12 cellular contexts compared by ENCODE assay signal in the genomic region with DNA sequence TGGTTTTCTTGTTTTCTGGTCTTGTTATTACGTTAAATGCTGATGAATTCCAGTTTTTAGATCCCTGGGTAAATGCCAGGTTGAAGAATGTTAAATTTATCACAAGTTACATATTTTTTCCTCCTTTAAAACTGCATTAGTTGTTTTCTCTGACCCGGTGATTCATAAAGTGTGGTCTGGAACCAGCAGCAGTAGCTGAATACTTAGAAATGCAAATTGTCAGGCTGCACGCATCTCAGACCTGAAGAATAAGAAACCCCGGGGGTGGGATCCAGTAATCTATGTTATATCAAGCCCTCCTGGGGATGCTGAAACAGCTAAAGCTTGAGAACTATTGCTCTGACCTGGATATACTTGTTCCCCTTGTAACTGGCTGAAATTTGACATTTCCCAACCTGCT.
DNase-seq lines count a peak whose midpoint lies in the region; ATAC-seq and TF ChIP-seq lines count a peak whose summit lies in the region.
"Had no signal": no experiment of that assay in that cellular context is flagged by ENCODE, and none has a peak within 500 bp of the region (broad histone marks: within the 10 kb centered on the region; RNA-seq: fewer than 3 reads in every experiment).

No MANE protein-coding gene starts in this region.

- H3K4me3 Mint-ChIP-seq in H9, result no peak overlapping the region
- H3K4me3 Mint-ChIP-seq: stimulated activated naive B cell treated with anti-CD40 and anti-IgM and Interleukin-4, amounts not matched to agents 10 μg/mL and 1 μg/mL and 100 μg/mL, for 72 hours had no signal

- peaks cover 30% of the 10 kb centered on the region; the same call in 1 of the 2 replicates for H3K27me3 ChIP-seq in ACC112 (ENCODE audit: insufficient read depth, low read length)
- no peaks in the 10 kb centered on the region for H3K27me3 ChIP-seq in Loucy (ENCODE audit: insufficient read depth, low read length, poor library complexity, severe bottlenecking)
- H3K27me3 ChIP-seq in H9 (ENCODE audit: insufficient read depth, low read length), result no peaks in the 10 kb centered on the region

- H3K4me2 ChIP-seq in Loucy (ENCODE audit: low read depth, low read length, poor library complexity, severe bottlenecking), result peak overlapping the region; percentile 54
- no peak overlapping the region for H3K4me2 ChIP-seq in H9 (ENCODE audit: insufficient read depth, insufficient read length, low read length)

- TF ChIP-seq CTCF in Loucy (conservative IDR thresholded peaks at IDR 0.05; ENCODE audit: low read length) (no peak), H9 (conservative IDR thresholded peaks at IDR 0.05) (no peak)

- no peak overlapping the region for H2BK5ac ChIP-seq in H9 (ENCODE audit: insufficient read length, low read length)

- H3K27ac ChIP-seq in ACC112 (ENCODE audit: low read depth, low read length) (no peak overlapping the region), H9 (ENCODE audit: insufficient read length, low read depth, low read length) (no peak overlapping the region)
- H3K27ac ChIP-seq: C4-2B, psoas muscle had no signal

- H3K36me3 Mint-ChIP-seq in H9 (ENCODE audit: insufficient read depth in 1 of 3, low read depth in 3 of 3), result no peaks in the 10 kb centered on the region
- H3K36me3 Mint-ChIP-seq: stimulated activated naive B cell treated with anti-CD40 and anti-IgM and Interleukin-4, amounts not matched to agents 10 μg/mL and 1 μg/mL and 100 μg/mL, for 72 hours had no signal

- H3K79me1 ChIP-seq in H9 (ENCODE audit: insufficient read depth, low read depth, low read length, poor library complexity, severe bottlenecking), result no peaks in the 10 kb centered on the region

- H4K8ac ChIP-seq in H9 (replicated peaks; ENCODE audit: insufficient read length, low read depth, low read length), result no peak overlapping the region

- H2BK120ac ChIP-seq in H9 (ENCODE audit: low read depth, low read length, poor library complexity, severe bottlenecking), result no peak overlapping the region

- no peak overlapping the region for H2AK5ac ChIP-seq in H9 (ENCODE audit: insufficient read length, low read length)

- no CpG with 5 or more reads among the region's 4 CpGs for WGBS in H9 (ENCODE audit: extremely low coverage, insufficient read length, low lambda C conversion rate)

- no peak overlapping the region for H3K23ac ChIP-seq in H9 (ENCODE audit: insufficient read length, low read depth, low read length)

- no peaks in the 10 kb centered on the region for H3F3A ChIP-seq in Loucy (ENCODE audit: low read depth)

- H3K9me3 ChIP-seq in Loucy (ENCODE audit: insufficient read depth, low read depth, low read length) (no peaks in the 10 kb centered on the region), H9 (ENCODE audit: control insufficient read depth, low read depth, low read length) (no peaks in the 10 kb centered on the region)
- H3K9me3 ChIP-seq: psoas muscle had no signal

- H3K9ac ChIP-seq in Loucy (ENCODE audit: low read depth, low read length, poor library complexity, severe bottlenecking), result peak overlapping the region; percentile 61
- H3K9ac ChIP-seq in H9 (ENCODE audit: extremely low read depth, insufficient read length, low read length), result no peak overlapping the region

- no peak overlapping the region for H3K14ac ChIP-seq in H9 (ENCODE audit: insufficient read depth, low read length)

- H2BK12ac ChIP-seq in H9 (ENCODE audit: insufficient read length, low read depth, low read length), result no peak overlapping the region

- H3K79me2 ChIP-seq in ACC112 (ENCODE audit: control insufficient read depth, insufficient read depth, low read length, unreplicated experiment) (no peaks in the 10 kb centered on the region), Loucy (ENCODE audit: insufficient read depth, low read length) (peaks cover 54% of the 10 kb centered on the region), H9 (ENCODE audit: insufficient read depth, low read length) (no peaks in the 10 kb centered on the region)

- H3K23me2 ChIP-seq in H9 (ENCODE audit: insufficient read length, low read depth, low read length, poor library complexity, severe bottlenecking), result no peaks in the 10 kb centered on the region

- DNase-seq in NCI-H2227 (lab: John Stamatoyannopoulos, UW; ENCODE audit: unreplicated experiment), result no peak
- no peak for DNase-seq in left lobe of liver (ENCODE audit: low spot score)
- no peak for DNase-seq in H9
- no peak for DNase-seq in NCI-H2107 treated with DMSO at 0.1 percent for 48 hours (lab: John Stamatoyannopoulos, UW; ENCODE audit: unreplicated experiment)
- DNase-seq: NCI-H510A treated with DMSO at 0.1 percent for 48 hours; psoas muscle; stimulated activated naive B cell treated with anti-CD40 and anti-IgM and Interleukin-4, amounts not matched to agents 10 μg/mL and 1 μg/mL and 100 μg/mL, for 72 hours had no signal

- H3K9me3 Mint-ChIP-seq in H9, result no peaks in the 10 kb centered on the region
- H3K9me3 Mint-ChIP-seq: stimulated activated naive B cell treated with anti-CD40 and anti-IgM and Interleukin-4, amounts not matched to agents 10 μg/mL and 1 μg/mL and 100 μg/mL, for 72 hours had no signal

- H2AFZ ChIP-seq in ACC112 (ENCODE audit: low read length, unreplicated experiment) (peak overlapping the region; percentile 39), Loucy (ENCODE audit: low read length) (no peak overlapping the region), H9 (ENCODE audit: low read length) (no peak overlapping the region)

- no peak overlapping the region for H3K56ac ChIP-seq in H9 (ENCODE audit: insufficient read length, low read depth, low read length)

- no peak overlapping the region for H2BK15ac ChIP-seq in H9 (ENCODE audit: low read depth, low read length)

- H3K18ac ChIP-seq in H9 (ENCODE audit: insufficient read length, low read depth, low read length), result no peak overlapping the region

- H4K91ac ChIP-seq in H9 (ENCODE audit: insufficient read length, low read depth, low read length), result no peak overlapping the region

- no peak overlapping the region for H3K4me3 ChIP-seq in ACC112 (ENCODE audit: low read depth, low read length)
- peak overlapping the region; percentile 30 for H3K4me3 ChIP-seq in Loucy (ENCODE audit: low read length, poor library complexity, severe bottlenecking)
- H3K4me3 ChIP-seq: psoas muscle had no signal

- ATAC-seq in GM19043 (IDR thresholded peaks at IDR 0.05; ENCODE audit: low read depth, unreplicated experiment), result peak; percentile 86
- peak; percentile 94 for ATAC-seq in HG02852 (IDR thresholded peaks at IDR 0.05; ENCODE audit: unreplicated experiment)
- ATAC-seq in left lobe of liver, result no peak
- ATAC-seq: psoas muscle; stimulated activated naive B cell treated with anti-CD40 and anti-IgM and Interleukin-4, amounts not matched to agents 10 μg/mL and 1 μg/mL and 100 μg/mL, for 72 hours had no signal

- H4K5ac ChIP-seq in H9 (ENCODE audit: insufficient read length, low read depth, low read length), result no peak overlapping the region

- H3K9me2 ChIP-seq in Loucy (replicated peaks; ENCODE audit: low read depth, low read length), result no peaks in the 10 kb centered on the region

- H3K4me1 Mint-ChIP-seq in H9, result peaks cover 5 to 14% of the 10 kb centered on the region in 2 experiments
- H3K4me1 Mint-ChIP-seq: stimulated activated naive B cell treated with anti-CD40 and anti-IgM and Interleukin-4, amounts not matched to agents 10 μg/mL and 1 μg/mL and 100 μg/mL, for 72 hours had no signal

- no peak overlapping the region; a peak in 1 of 7 replicates for H3K27ac Mint-ChIP-seq in H9
- H3K27ac Mint-ChIP-seq: stimulated activated naive B cell treated with anti-CD40 and anti-IgM and Interleukin-4, amounts not matched to agents 10 μg/mL and 1 μg/mL and 100 μg/mL, for 72 hours had no signal

- H4K20me1 ChIP-seq in Loucy (ENCODE audit: insufficient read depth, low read length, poor library complexity, severe bottlenecking), result no peaks in the 10 kb centered on the region
- H4K20me1 ChIP-seq in H9 (ENCODE audit: control insufficient read depth, insufficient read depth, insufficient read length), result no peaks in the 10 kb centered on the region

- H3T11ph ChIP-seq in H9 (ENCODE audit: low read length), result no peak overlapping the region

- no peak overlapping the region for H3K4ac ChIP-seq in H9 (ENCODE audit: low read depth, low read length)

- H3K36me3 ChIP-seq in ACC112 (ENCODE audit: insufficient read depth, low read length), result no peaks in the 10 kb centered on the region
- no peaks in the 10 kb centered on the region for H3K36me3 ChIP-seq in Loucy (ENCODE audit: insufficient read depth, low read length)

- peaks cover 5% of the 10 kb centered on the region for H3K4me1 ChIP-seq in ACC112 (ENCODE audit: control insufficient read depth, insufficient read depth, low read length, unreplicated experiment)
- peaks cover 89% of the 10 kb centered on the region for H3K4me1 ChIP-seq in Loucy (ENCODE audit: insufficient read depth, low read length, poor library complexity, severe bottlenecking)
- no peaks in the 10 kb centered on the region for H3K4me1 ChIP-seq in H9 (ENCODE audit: insufficient read depth, low read length)
- H3K4me1 ChIP-seq: psoas muscle had no signal

- H2BK20ac ChIP-seq in H9 (ENCODE audit: low read depth, low read length, poor library complexity, severe bottlenecking), result no peak overlapping the region

- H3K27me3 Mint-ChIP-seq in H9 (ENCODE audit: low read depth), result no peaks in the 10 kb centered on the region
